ENCODE assay signal across 24 cellular contexts in the genomic region with DNA sequence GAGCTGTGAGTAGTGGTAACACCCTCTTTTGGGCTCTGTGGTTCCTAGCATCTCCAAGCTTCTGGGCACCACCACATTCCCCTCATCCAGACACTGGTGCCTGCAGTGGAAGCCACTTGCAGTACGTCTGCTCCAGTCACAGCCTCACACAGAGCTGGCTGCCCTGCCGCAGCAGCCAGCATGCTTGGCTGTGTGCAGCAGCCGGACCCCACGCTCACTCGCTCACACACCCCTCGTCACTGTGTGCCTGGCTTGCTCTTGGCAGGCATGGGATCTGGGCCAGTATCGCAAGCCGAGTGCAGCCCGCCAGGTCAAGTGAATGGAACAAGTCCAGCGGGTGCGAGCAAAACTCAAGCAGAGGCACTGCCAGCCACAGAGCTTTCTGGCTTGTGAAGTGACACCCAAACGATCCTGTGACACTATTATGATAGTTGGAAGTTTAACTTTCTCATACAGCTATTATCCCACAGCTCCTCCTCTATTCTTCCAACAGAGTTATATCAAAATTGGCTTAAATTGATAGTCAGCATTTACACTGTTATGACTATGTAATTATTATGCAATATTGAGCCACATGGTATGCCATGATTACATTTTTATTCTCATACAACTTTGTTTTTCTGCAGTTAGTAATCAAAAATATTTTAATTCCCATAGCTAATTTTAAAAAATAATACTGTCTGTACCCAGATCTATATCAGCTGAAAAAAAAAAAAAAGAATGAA.
DNase-seq lines count a peak whose midpoint lies in the region; ATAC-seq, FAIRE-seq and TF ChIP-seq lines count a peak whose summit lies in the region.
"Had no signal": no experiment of that assay in that cellular context is flagged by ENCODE, and none has a peak within 500 bp of the region (broad histone marks: within the 10 kb centered on the region; RNA-seq: fewer than 3 reads in every experiment).

No MANE protein-coding gene starts in this region.

- no peaks in the 10 kb centered on the region for H3K36me3 ChIP-seq in SK-N-SH (replicated peaks in 1 of 2; ENCODE audit: control insufficient read depth in 1 of 2, insufficient read depth in 2 of 2, low read length in 1 of 2)
- H3K36me3 ChIP-seq in HepG2 (replicated peaks in 1 of 2; ENCODE audit: control insufficient read depth in 1 of 2, insufficient read depth in 2 of 2, low read length in 2 of 2): no peaks in the 10 kb centered on the region
- H3K36me3 ChIP-seq: SJCRH30 had no signal

- intact Hi-C loops in HepG2 (cut with micrococcal nuclease; ENCODE audit: unreplicated experiment): no loop called here

- DNase-seq in SK-N-SH (no peak), HTR-8/SVneo (ENCODE audit: insufficient read length, low spot score) (no peak), SK-N-DZ (ENCODE audit: low spot score) (peak; percentile 15), HepG2 (ENCODE audit: low spot score) (no peak), NCI-H774 (lab: John Stamatoyannopoulos, UW) (no peak), NCI-H1105 treated with DMSO at 0.1 percent for 48 hours (lab: John Stamatoyannopoulos, UW) (no peak), ureter (ENCODE audit: low spot score) (no peak)
- DNase-seq: CD4-positive, alpha-beta T cell; GM23248; Karpas-422; NCI-H1092 treated with DMSO at 0.1 percent for 48 hours; NCI-H1436 treated with DMSO at 0.1 percent for 48 hours; NCI-H187 treated with DMSO at 0.1 percent for 48 hours; NCI-H2171 treated with DMSO at 0.1 percent for 48 hours; NCI-H345; NCI-H510A treated with DMSO at 0.1 percent for 48 hours; NCI-H748 treated with DMSO at 0.1 percent for 48 hours; SJCRH30; T-helper 1 cell had no signal

- H3K9ac ChIP-seq in SK-N-SH (no peak overlapping the region), HepG2 (ENCODE audit: insufficient read depth, low read depth, low read length) (no peak overlapping the region)
- H3K9ac ChIP-seq: BLaER1 treated with 17β-estradiol and CSF1 and Interleukin-3, amounts not matched to agents 10 nM and 100 nM; GM23248 had no signal

- peaks cover 0 to 17% of the 10 kb centered on the region in 2 experiments; a peak in 2 of 4 replicates for H3K4me1 ChIP-seq in SK-N-SH (ENCODE audit: control insufficient read depth in 1 of 2, insufficient read depth in 2 of 2, low read depth in 1 of 2, low read length in 1 of 2)
- H3K4me1 ChIP-seq in HepG2 (ENCODE audit: insufficient read depth, low read length): peaks cover 13% of the 10 kb centered on the region
- H3K4me1 ChIP-seq: SJCRH30 had no signal

- ATAC-seq in SK-N-SH treated with all-trans-retinoic acid at 6 μM for 48 hours: no peak
- ATAC-seq in HepG2: peak; percentile 44
- ATAC-seq: Panc1 had no signal

- H3K79me2 ChIP-seq in SK-N-SH (ENCODE audit: insufficient read depth) (no peaks in the 10 kb centered on the region), HepG2 (ENCODE audit: insufficient read depth, low read length) (no peaks in the 10 kb centered on the region)

- 73% methylated on average over 10 of the region's 12 CpGs for WGBS in SK-N-SH (ENCODE audit: low lambda C conversion rate)
- WGBS in HepG2 (ENCODE audit: low lambda C conversion rate): 40% methylated on average over 3 of the region's 12 CpGs

- H4K20me1 ChIP-seq in SK-N-SH (ENCODE audit: insufficient read depth): no peaks in the 10 kb centered on the region
- no peaks in the 10 kb centered on the region for H4K20me1 ChIP-seq in HepG2 (ENCODE audit: insufficient read depth, low read length)
- H4K20me1 ChIP-seq: BLaER1 treated with 17β-estradiol and CSF1 and Interleukin-3, amounts not matched to agents 10 nM and 100 nM had no signal

- TF ChIP-seq RAD21 in SK-N-SH (IDR thresholded peaks at IDR 0.05; ENCODE audit: low read length): no peak
- no peak for TF ChIP-seq RAD21 in HepG2 (CRISPR knock-in tag; IDR thresholded peaks at IDR 0.05)

- TF ChIP-seq CTCF in SK-N-SH (IDR thresholded peaks at IDR 0.05) (no peak), HepG2 (CRISPR knock-in tag; IDR thresholded peaks at IDR 0.05) (no peak)

- no peak overlapping the region for H3K4me3 ChIP-seq in SK-N-SH (ENCODE audit: low read depth in 2 of 2, low read length in 1 of 2)
- H3K4me3 ChIP-seq in HepG2 (replicated peaks in 1 of 3; ENCODE audit: insufficient read depth in 1 of 3, low read depth in 2 of 3, low read length in 3 of 3): no peak overlapping the region
- H3K4me3 ChIP-seq: BLaER1 treated with 17β-estradiol and CSF1 and Interleukin-3, amounts not matched to agents 10 nM and 100 nM; GM23248; SJCRH30 had no signal

- TF ChIP-seq POLR2A in HepG2 (IDR thresholded peaks at IDR 0.05; ENCODE audit: insufficient read depth in 1 of 2, low read depth in 2 of 2, low read length in 2 of 2): no peak

- BruUV-seq in HepG2 (replicated peaks; lab: Mats Ljungman, UMichigan): no TSS peak

- no peaks in the 10 kb centered on the region for H3K9me2 ChIP-seq in SK-N-SH

- POLR2A ChIA-PET in SK-N-SH (lab: Yijun Ruan, JAX): no interaction called here
- POLR2A ChIA-PET in HepG2 (lab: Yijun Ruan, JAX): no interaction called here

- H3K27ac ChIP-seq in SK-N-SH (ENCODE audit: low read depth in 2 of 2, low read length in 1 of 2): peak overlapping the region in 1 of 2 experiments; percentile 93; a peak in 1 of 4 replicates
- H3K27ac ChIP-seq in HepG2 (ENCODE audit: extremely low read length, insufficient read depth, low read length): no peak overlapping the region
- H3K27ac ChIP-seq: BLaER1 treated with 17β-estradiol and CSF1 and Interleukin-3, amounts not matched to agents 10 nM and 100 nM; GM23248; RWPE1; SJCRH30 had no signal

- no peak overlapping the region for H2AFZ ChIP-seq in SK-N-SH (ENCODE audit: low read depth)
- H2AFZ ChIP-seq in HepG2 (ENCODE audit: low read length): no peak overlapping the region
- H2AFZ ChIP-seq: GM23248 had no signal

- in situ Hi-C loops in HepG2 (cut with HindIII; ENCODE audit: extremely low pct_ligation_motif_present, low pct_unique_long_range_greater_than_20kb): no loop called here

- peak overlapping the region; percentile 42; the same call in 1 of the 2 replicates for H3K4me2 ChIP-seq in SK-N-SH
- no peak overlapping the region for H3K4me2 ChIP-seq in HepG2 (ENCODE audit: low read depth, low read length)
- H3K4me2 ChIP-seq: BLaER1 treated with 17β-estradiol and CSF1 and Interleukin-3, amounts not matched to agents 10 nM and 100 nM had no signal

- TF ChIP-seq EP300 in SK-N-SH (IDR thresholded peaks at IDR 0.05; ENCODE audit: borderline replicate concordance in 1 of 2, low read depth in 1 of 2, low read length in 1 of 2) (no peak), HepG2 (IDR thresholded peaks at IDR 0.05; ENCODE audit: low read depth in 2 of 2, low read length in 2 of 2) (no peak), HepG2 (CRISPR knock-in tag; IDR thresholded peaks at IDR 0.05; ENCODE audit: borderline replicate concordance) (no peak)

- CTCF ChIA-PET in SK-N-SH (lab: Yijun Ruan, JAX): interaction anchor here (0.9 kb wide), 1 partner anchor 9 kb away, joined by 5 read pairs; no protein-coding TSS in a partner anchor
- CTCF ChIA-PET in HepG2 (lab: Yijun Ruan, JAX; ENCODE audit: low intra/inter-chr PET ratio, low total read pairs): no interaction called here

- H3K27me3 ChIP-seq in SK-N-SH (ENCODE audit: insufficient read depth) (no peaks in the 10 kb centered on the region), HepG2 (ENCODE audit: control insufficient read depth in 1 of 2, insufficient read depth in 2 of 2, low read length in 2 of 2) (no peaks in the 10 kb centered on the region; a peak in 1 of 5 replicates)
- H3K27me3 ChIP-seq: BLaER1 treated with 17β-estradiol and CSF1 and Interleukin-3, amounts not matched to agents 10 nM and 100 nM; SJCRH30 had no signal

- H3K9me3 ChIP-seq in SK-N-SH: no peaks in the 10 kb centered on the region
- H3K9me3 ChIP-seq in HepG2 (ENCODE audit: low read length): peaks cover 8% of the 10 kb centered on the region; the same call in 1 of the 2 replicates
- H3K9me3 ChIP-seq: SJCRH30 had no signal

- FAIRE-seq in HTR-8/SVneo (lab: Jason Lieb, UNC) (peak; percentile 16), HepG2 (lab: Jason Lieb, UNC) (no peak)
- FAIRE-seq: GM18507 had no signal

- H3F3A ChIP-seq in SK-N-SH (replicated peaks; ENCODE audit: insufficient read depth): peaks cover 22% of the 10 kb centered on the region

TF ChIP-seq in SK-N-SH, 30 proteins besides CTCF, POLR2A, EP300 and RAD21 (continues in another document):
- TF ChIP-seq FOXJ3 (CRISPR knock-in tag; IDR thresholded peaks at IDR 0.05) (no peak), RCOR1 (IDR thresholded peaks at IDR 0.05; ENCODE audit: low read length) (no peak)

TF ChIP-seq in SK-N-SH treated with all-trans-retinoic acid at 6 μM for 48 hours, 23 proteins besides CTCF, POLR2A, EP300 and RAD21 (continues in another document):
- TF ChIP-seq ISL1 (CRISPR knock-in tag; IDR thresholded peaks at IDR 0.05) (no peak), BACH2 (CRISPR knock-in tag; IDR thresholded peaks at IDR 0.05; ENCODE audit: borderline replicate concordance) (no peak), ZFP30 (CRISPR knock-in tag; IDR thresholded peaks at IDR 0.05) (no peak), GLIS3 (CRISPR knock-in tag; IDR thresholded peaks at IDR 0.05) (no peak)
- TF ChIP-seq, protein P1, sequence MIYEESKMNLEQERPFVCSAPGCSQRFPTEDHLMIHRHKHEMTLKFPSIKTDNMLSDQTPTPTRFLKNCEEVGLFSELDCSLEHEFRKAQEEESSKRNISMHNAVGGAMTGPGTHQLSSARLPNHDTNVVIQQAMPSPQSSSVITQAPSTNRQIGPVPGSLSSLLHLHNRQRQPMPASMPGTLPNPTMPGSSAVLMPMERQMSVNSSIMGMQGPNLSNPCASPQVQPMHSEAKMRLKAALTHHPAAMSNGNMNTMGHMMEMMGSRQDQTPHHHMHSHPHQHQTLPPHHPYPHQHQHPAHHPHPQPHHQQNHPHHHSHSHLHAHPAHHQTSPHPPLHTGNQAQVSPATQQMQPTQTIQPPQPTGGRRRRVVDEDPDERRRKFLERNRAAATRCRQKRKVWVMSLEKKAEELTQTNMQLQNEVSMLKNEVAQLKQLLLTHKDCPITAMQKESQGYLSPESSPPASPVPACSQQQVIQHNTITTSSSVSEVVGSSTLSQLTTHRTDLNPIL (CRISPR knock-in tag; IDR thresholded peaks at IDR 0.05; ENCODE audit: low read depth): no peak

TF ChIP-seq in HepG2, 621 proteins besides CTCF, POLR2A, EP300 and RAD21 (continues in another document):
- TF ChIP-seq MAFF (IDR thresholded peaks at IDR 0.05; ENCODE audit: low read depth, low read length) (peak; percentile 47; the same call in 1 of the 2 replicates), PREB (CRISPR knock-in tag; IDR thresholded peaks at IDR 0.05) (no peak)
